ENCODE assay signal across 8 cellular contexts in the genomic region with DNA sequence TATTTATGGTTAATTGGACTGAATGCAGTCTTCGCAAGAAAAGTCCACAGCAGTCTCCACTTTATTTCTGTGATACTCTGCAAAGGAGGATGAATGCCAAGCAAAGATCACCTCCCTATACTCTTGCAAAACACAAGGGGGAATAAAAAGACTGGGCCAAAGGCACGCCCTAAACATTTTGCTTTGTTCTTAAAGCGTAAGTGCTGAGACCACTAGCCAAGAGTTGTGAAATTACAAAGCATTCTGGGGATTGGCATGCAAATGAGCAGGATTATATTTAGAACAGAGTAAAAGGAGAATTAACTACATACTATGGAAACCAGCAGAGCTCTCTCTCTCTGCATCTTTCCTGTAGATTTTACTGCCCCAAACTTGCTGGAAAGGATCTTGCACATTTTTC. TPM values are rescaled to one million over a fixed set of nuclear protein-coding genes. Genes with fewer than 3 reads are reported as not detected.
A peak's percentile ranks its signal among the peaks of the same experiment; 100 is the strongest.
DNase-seq lines count a peak whose midpoint lies in the region; ATAC-seq and TF ChIP-seq lines count a peak whose summit lies in the region.

No MANE protein-coding gene starts in this region.

- H3K36me3 Mint-ChIP-seq in CD4-positive, alpha-beta memory T cell, result no peaks in the 10 kb centered on the region

- peaks cover 7 to 18% (median 13%) of the 10 kb centered on the region in 4 donors for H3K4me1 Mint-ChIP-seq in CD4-positive, alpha-beta memory T cell

- H3K36me3 ChIP-seq in CD4-positive, alpha-beta memory T cell (ENCODE audit: insufficient read depth, low read length), result no peaks in the 10 kb centered on the region
- H3K36me3 ChIP-seq in muscle layer of colon (ENCODE audit: insufficient read depth, low read length) (peaks cover 5% of the 10 kb centered on the region), SJCRH30 (no peaks in the 10 kb centered on the region)

- TF ChIP-seq CTCF in HFF-Myc (IDR thresholded peaks at IDR 0.05; ENCODE audit: low read depth, low read length, missing control alignments), result no peak

- peaks cover 44 to 47% of the 10 kb centered on the region in 2 donors for H3K27me3 Mint-ChIP-seq in CD4-positive, alpha-beta memory T cell

- H3K9me3 ChIP-seq in CD4-positive, alpha-beta memory T cell (ENCODE audit: control insufficient read depth in 1 of 2, low read length in 2 of 2), result no peaks in the 10 kb centered on the region
- no peaks in the 10 kb centered on the region for H3K9me3 ChIP-seq in muscle layer of colon (ENCODE audit: low read length)
- no peaks in the 10 kb centered on the region for H3K9me3 ChIP-seq in SJCRH30 (replicated peaks)

- peak overlapping the region; percentile 63 for H3K9ac ChIP-seq in muscle layer of colon (ENCODE audit: low read length)

- peaks cover 16% of the 10 kb centered on the region for H3K27me3 ChIP-seq in CD4-positive, alpha-beta memory T cell (ENCODE audit: insufficient read depth, low read length)
- H3K27me3 ChIP-seq in muscle layer of colon (ENCODE audit: control insufficient read depth in 1 of 2, insufficient read depth in 2 of 2, low read length in 2 of 2) (no peaks in the 10 kb centered on the region), SJCRH30 (no peaks in the 10 kb centered on the region)

- peak overlapping the region in 5 of 8 donors; percentile 17 to 89 (median 74) for H3K4me3 Mint-ChIP-seq in CD4-positive, alpha-beta memory T cell

- H3K27ac ChIP-seq in CD4-positive, alpha-beta memory T cell (ENCODE audit: low read depth, low read length), result no peak overlapping the region
- H3K27ac ChIP-seq in muscle layer of colon (ENCODE audit: low read depth, low read length) (peak overlapping the region; percentile 83), SJCRH30 (no peak overlapping the region)

- H3K4me3 ChIP-seq in CD4-positive, alpha-beta memory T cell (ENCODE audit: low read length in 2 of 2), result no peak overlapping the region
- H3K4me3 ChIP-seq in HFF-Myc (replicated peaks; ENCODE audit: low read depth, low read length), result 0 out of 2 replicates have a peak overlapping the region, but pooled peaks have one; percentile 71
- H3K4me3 ChIP-seq in muscle layer of colon (ENCODE audit: low read depth in 1 of 2, low read length in 2 of 2), result peak overlapping the region in 1 of 2 donors; percentile 77
- H3K4me3 ChIP-seq in SJCRH30, result no peak overlapping the region

- H3K27ac Mint-ChIP-seq in CD4-positive, alpha-beta memory T cell, result no peak overlapping the region

- H3K9me3 Mint-ChIP-seq in CD4-positive, alpha-beta memory T cell, result peaks cover 0 to 4% (median 1%) of the 10 kb centered on the region in 8 donors

- POLR2A ChIA-PET in CD4-positive, alpha-beta memory T cell (lab: Charles Lee; ENCODE audit: partially characterized antibody), result no interaction called here

- intact Hi-C loops in CD4-positive, alpha-beta memory T cell (cut with micrococcal nuclease), result no loop called here
- intact Hi-C loops in head of caudate nucleus (cut with DNase I), result no loop called here
- intact Hi-C loops in posterior cingulate gyrus (cut with DNase I), result loop anchor here (10.0 kb wide), 1 partner anchor 369 kb away; no protein-coding TSS in a partner anchor

- CTCF ChIA-PET in CD4-positive, alpha-beta memory T cell (lab: Charles Lee; ENCODE audit: partially characterized antibody), result no interaction called here

- peaks cover 13% of the 10 kb centered on the region for H3K4me1 ChIP-seq in CD4-positive, alpha-beta memory T cell (ENCODE audit: insufficient read depth, low read length)
- H3K4me1 ChIP-seq in muscle layer of colon (ENCODE audit: insufficient read depth, low read length) (peaks cover 41% of the 10 kb centered on the region), SJCRH30 (no peaks in the 10 kb centered on the region)

- ATAC-seq in GM21825 (IDR thresholded peaks at IDR 0.05; ENCODE audit: unreplicated experiment), result no peak

- no peak for DNase-seq in CD4-positive, alpha-beta memory T cell
- DNase-seq in HFF-Myc (ENCODE audit: extremely low read depth, low read depth) (peak; percentile 63), amniotic epithelial cell (ENCODE audit: low read depth) (peak; percentile 85), head of caudate nucleus (no peak), SJCRH30 (no peak), posterior cingulate gyrus (no peak)

RNA-seq across cellular contexts. Expression of a gene that starts 54.5 kb away (rescaled TPM):
- total RNA-seq in CD4-positive, alpha-beta memory T cell, result under 1 TPM; 0.06 to 0.25 TPM
- not detected for polyA plus RNA-seq in CD4-positive, alpha-beta memory T cell
- total RNA-seq in SJCRH30 (2014; rRNA removed; shearing (Covaris generic)), result 42.2 and 42.7 TPM in 2 replicates

Comparison
In these comparisons a context has a peak if more than half of its experiments do, and no peak if none do; other contexts are left out.
1. DNase-seq: peak in HFF-Myc (single experiment) and amniotic epithelial cell (single experiment); none in CD4-positive, alpha-beta memory T cell (0 of 5), head of caudate nucleus (0 of 42), SJCRH30 (0 of 2) and posterior cingulate gyrus (0 of 10).
2. RNA of a gene that starts 54.5 kb away (total RNA-seq): 42.2 to 42.7 TPM in SJCRH30; 0.06 to 0.25 TPM in CD4-positive, alpha-beta memory T cell; every median in the first group is over 10 times any median in the second.